ENCODE assay signal across 27 cellular contexts in the genomic region with DNA sequence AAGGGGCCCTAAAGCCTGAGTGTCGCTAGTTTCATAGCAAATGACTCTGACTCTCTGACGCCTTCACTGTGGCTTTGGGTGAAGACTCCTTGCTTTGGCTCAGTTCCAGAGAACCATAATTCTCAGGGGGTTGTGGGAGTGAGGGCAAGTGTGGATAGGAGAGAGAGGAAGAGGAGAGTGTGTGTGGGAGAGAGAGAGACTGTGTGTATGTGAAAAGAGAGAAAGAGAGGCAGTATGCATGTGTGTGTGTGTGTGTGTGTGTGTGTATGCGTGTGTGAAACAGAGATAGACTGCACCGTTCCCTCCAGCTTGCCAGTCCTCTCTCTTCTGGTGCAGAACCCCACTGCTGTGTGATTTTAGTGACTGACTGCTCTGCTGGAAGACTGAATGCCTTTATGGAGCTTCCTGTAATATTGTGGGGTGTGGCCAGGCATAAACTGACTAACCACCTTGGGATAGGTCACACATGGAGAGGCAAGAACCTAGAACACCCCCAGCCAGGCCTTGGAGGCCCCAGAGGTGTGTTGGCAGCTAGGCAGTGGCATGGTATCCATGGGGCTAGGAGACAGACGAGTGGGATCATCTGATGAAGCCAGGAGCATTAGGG. TPM values are rescaled to one million over a fixed set of nuclear protein-coding genes. Genes with fewer than 3 reads are reported as not detected.
A peak's percentile ranks its signal among the peaks of the same experiment; 100 is the strongest.
DNase-seq lines count a peak whose midpoint lies in the region; ATAC-seq and TF ChIP-seq lines count a peak whose summit lies in the region.
"Had no signal": no experiment of that assay in that cellular context is flagged by ENCODE, and none has a peak within 500 bp of the region (broad histone marks: within the 10 kb centered on the region; RNA-seq: fewer than 3 reads in every experiment).

No MANE protein-coding gene starts in this region.

- H3K14ac ChIP-seq in neuronal stem cell (ENCODE audit: low read length) = no peak overlapping the region

- no peak overlapping the region for H2BK120ac ChIP-seq in neuronal stem cell (ENCODE audit: low read depth, low read length)

- H3K4me3 ChIP-seq in NB4 (ENCODE audit: low read depth, low read length) = no peak overlapping the region
- no peak overlapping the region for H3K4me3 ChIP-seq in fibroblast of pulmonary artery (replicated peaks; ENCODE audit: low read depth, low read length)
- H3K4me3 ChIP-seq in neuronal stem cell (ENCODE audit: low read length in 2 of 2) = no peak overlapping the region
- H3K4me3 ChIP-seq: dorsolateral prefrontal cortex, ovary, right atrium auricular region, stomach, upper lobe of right lung had no signal

- TF ChIP-seq CTCF in NB4 (IDR thresholded peaks at IDR 0.05; ENCODE audit: low read depth, low read length) (no peak), fibroblast of pulmonary artery (IDR thresholded peaks at IDR 0.05; ENCODE audit: low read length, missing control alignments) (no peak), glutamatergic neuron (IDR thresholded peaks at IDR 0.05; ENCODE audit: partially characterized antibody, unreplicated experiment) (no peak)

- H3K23ac ChIP-seq in neuronal stem cell (ENCODE audit: low read depth, low read length, poor library complexity) = no peak overlapping the region

- no peak for ATAC-seq in GM18870 (IDR thresholded peaks at IDR 0.05; ENCODE audit: unreplicated experiment)

- no peak overlapping the region for H2BK15ac ChIP-seq in neuronal stem cell (ENCODE audit: low read length)

- no peak overlapping the region for H3K27ac ChIP-seq in neuronal stem cell (replicated peaks; ENCODE audit: low read length)
- H3K27ac ChIP-seq: C4-2B, dorsolateral prefrontal cortex, epithelial cell of prostate, KMS-11, ovary, right atrium auricular region, stomach, upper lobe of right lung had no signal

- peak overlapping the region; percentile 4 for H3K18ac ChIP-seq in neuronal stem cell (ENCODE audit: low read length)

- H3K27ac Mint-ChIP-seq in glutamatergic neuron (ENCODE audit: unreplicated experiment) = no peak overlapping the region
- H3K27ac Mint-ChIP-seq: activated CD4-positive, alpha-beta T cell treated with anti-CD3 and anti-CD28 coated beads, Interleukin-2, amount 10 ng/mL, durations not matched to agents 24 days and 14 days; naive B cell; T-helper 1 cell treated with Interleukin-12 subunit alpha and Interleukin-12 subunit beta and Interleukin-4 antibody, amounts not matched to agents 30 μg/mL and 1 μg/mL, for 36 hours had no signal

- no peak for TF ChIP-seq POLR2A in NB4 (IDR thresholded peaks at IDR 0.05; ENCODE audit: extremely low read depth, insufficient read length)

- H4K91ac ChIP-seq in neuronal stem cell (ENCODE audit: low read depth, low read length, poor library complexity) = no peak overlapping the region

- no peaks in the 10 kb centered on the region for H3K27me3 ChIP-seq in neuronal stem cell (ENCODE audit: control insufficient read depth in 3 of 3, insufficient read depth in 3 of 3, low read depth in 1 of 3, low read length in 3 of 3)
- H3K27me3 ChIP-seq: ovary, right atrium auricular region, stomach, upper lobe of right lung had no signal

- no peaks in the 10 kb centered on the region for H3K36me3 Mint-ChIP-seq in glutamatergic neuron (ENCODE audit: unreplicated experiment)
- H3K36me3 Mint-ChIP-seq: naive B cell had no signal

- peak overlapping the region; percentile 4 for H4K8ac ChIP-seq in neuronal stem cell (ENCODE audit: low read depth, low read length)

- no peaks in the 10 kb centered on the region for H3K79me1 ChIP-seq in neuronal stem cell (ENCODE audit: low read depth, low read length)

- DNase-seq in CMK (ENCODE audit: low read depth) (peak; percentile 0), NB4 (ENCODE audit: low read depth) (peak; percentile 12), fibroblast of pulmonary artery (ENCODE audit: low read depth) (peak; percentile 13), neuronal stem cell (ENCODE audit: low spot score) (no peak), COR-L47 (lab: John Stamatoyannopoulos, UW) (no peak), GM19238 (ENCODE audit: insufficient read length, low spot score) (no peak), glutamatergic neuron (no peak)
- DNase-seq: activated CD4-positive, alpha-beta T cell treated with anti-CD3 and anti-CD28 coated beads, Interleukin-2, amount 10 ng/mL, durations not matched to agents 24 days and 14 days; activated naive CD4-positive, alpha-beta T cell treated with anti-CD3 and anti-CD28 coated beads, Interleukin-2, amount 50 U/mL, for 16 hours; anterior cingulate cortex; caudate nucleus; dorsolateral prefrontal cortex; hypothalamus; naive B cell; NCI-H2081 treated with DMSO at 0.1 percent for 48 hours; NK-92 treated with Interleukin-12 subunit alpha and Interleukin-12 subunit beta, amount 100 ng/mL, for 24 hours; ovary; stimulated activated CD4-positive, alpha-beta T cell treated with anti-CD3 and anti-CD28 coated beads, Interleukin-15, amount 100 ng/mL, for 24 hours; stomach; upper lobe of right lung had no signal

- H3K27me3 Mint-ChIP-seq in glutamatergic neuron (ENCODE audit: unreplicated experiment) = peaks cover 7% of the 10 kb centered on the region
- H3K27me3 Mint-ChIP-seq: activated CD4-positive, alpha-beta T cell treated with anti-CD3 and anti-CD28 coated beads, Interleukin-2, amount 10 ng/mL, durations not matched to agents 24 days and 14 days had no signal

- no peak overlapping the region for H2BK12ac ChIP-seq in neuronal stem cell (ENCODE audit: low read length)

- H3K36me3 ChIP-seq in neuronal stem cell (replicated peaks in 1 of 2; ENCODE audit: control insufficient read depth in 2 of 2, insufficient read depth in 2 of 2, low read length in 2 of 2) = no peaks in the 10 kb centered on the region
- H3K36me3 ChIP-seq: ovary, right atrium auricular region, stomach, upper lobe of right lung had no signal

- H2AFZ ChIP-seq in neuronal stem cell (ENCODE audit: low read length) = no peak overlapping the region

- H3K4me2 ChIP-seq in neuronal stem cell (ENCODE audit: insufficient read depth, low read length, poor library complexity, severe bottlenecking) = no peak overlapping the region
- H3K4me2 ChIP-seq: KMS-11 had no signal

- peaks cover 30% of the 10 kb centered on the region for H3K4me1 Mint-ChIP-seq in glutamatergic neuron (ENCODE audit: low read depth, unreplicated experiment)
- H3K4me1 Mint-ChIP-seq: activated CD4-positive, alpha-beta T cell treated with anti-CD3 and anti-CD28 coated beads, Interleukin-2, amount 10 ng/mL, durations not matched to agents 24 days and 14 days; naive B cell had no signal

- no CpG with 5 or more reads among the region's 5 CpGs for WGBS in neuronal stem cell (ENCODE audit: extremely low coverage in 2 of 2, insufficient read length in 2 of 2, insufficient replicate concordance in 1 of 2), 2 donors

- H2AK5ac ChIP-seq in neuronal stem cell (ENCODE audit: low read depth, low read length) = no peak overlapping the region

- H3K4me3 Mint-ChIP-seq in glutamatergic neuron (ENCODE audit: unreplicated experiment) = no peak overlapping the region
- H3K4me3 Mint-ChIP-seq: activated CD4-positive, alpha-beta T cell treated with anti-CD3 and anti-CD28 coated beads, Interleukin-2, amount 10 ng/mL, durations not matched to agents 24 days and 14 days; naive B cell; T-helper 1 cell treated with Interleukin-12 subunit alpha and Interleukin-12 subunit beta and Interleukin-4 antibody, amounts not matched to agents 30 μg/mL and 1 μg/mL, for 36 hours had no signal

- H3K9me3 Mint-ChIP-seq in glutamatergic neuron (ENCODE audit: unreplicated experiment) = peaks cover 3% of the 10 kb centered on the region
- H3K9me3 Mint-ChIP-seq: activated CD4-positive, alpha-beta T cell treated with anti-CD3 and anti-CD28 coated beads, Interleukin-2, amount 10 ng/mL, durations not matched to agents 24 days and 14 days; T-helper 1 cell treated with Interleukin-12 subunit alpha and Interleukin-12 subunit beta and Interleukin-4 antibody, amounts not matched to agents 30 μg/mL and 1 μg/mL, for 36 hours had no signal

- H3K9ac ChIP-seq in neuronal stem cell (ENCODE audit: low read depth, low read length, poor library complexity) = no peak overlapping the region
- H3K9ac ChIP-seq: KMS-11 had no signal

- no peaks in the 10 kb centered on the region for H3K9me3 ChIP-seq in neuronal stem cell (replicated peaks in 1 of 2; ENCODE audit: control insufficient read depth in 2 of 2, insufficient read depth in 1 of 2, low read depth in 1 of 2, low read length in 2 of 2)
- H3K9me3 ChIP-seq: ovary, right atrium auricular region, stomach, upper lobe of right lung had no signal

- peaks cover 0 to 6% of the 10 kb centered on the region in 2 donors for H3K4me1 ChIP-seq in neuronal stem cell (ENCODE audit: control insufficient read depth in 2 of 2, insufficient read depth in 1 of 2, low read depth in 1 of 2, low read length in 2 of 2)
- H3K4me1 ChIP-seq: right atrium auricular region, upper lobe of right lung had no signal

- H2BK5ac ChIP-seq in neuronal stem cell (ENCODE audit: low read length) = no peak overlapping the region

- no peak overlapping the region for H3K4ac ChIP-seq in neuronal stem cell (ENCODE audit: low read length)

RNA-seq across cellular contexts. Expression of a gene that starts 45.9 kb away (rescaled TPM):
- 14.6 TPM for polyA plus RNA-seq in neuronal stem cell (2013, experiment 1 of 2)
- polyA plus RNA-seq in neuronal stem cell (2013, experiment 2 of 2) = 14.8 TPM
- total RNA-seq in glutamatergic neuron (ENCODE audit: unreplicated experiment) = 0.49 TPM
- total RNA-seq: activated CD4-positive, alpha-beta T cell treated with anti-CD3 and anti-CD28 coated beads, Interleukin-2, amount 10 ng/mL, durations not matched to agents 24 days and 14 days; G401 had no signal

Comparison
In these comparisons a context has a peak if more than half of its experiments do, and no peak if none do; other contexts are left out.
1. DNase-seq: peak in CMK (single experiment), NB4 (single experiment) and fibroblast of pulmonary artery (single experiment); none in neuronal stem cell (single experiment), COR-L47 (single experiment), GM19238 (single experiment) and glutamatergic neuron (single experiment).